In genomic region chr16:1092685-1093283, GRCh38 we compare ENCODE assay signal across 4 cellular contexts. TPM values are rescaled to one million over a fixed set of nuclear protein-coding genes. Genes with fewer than 3 reads are reported as not detected.
"Had no signal": no experiment of that assay in that cellular context is flagged by ENCODE, and none has a peak within 500 bp of the region (broad histone marks: within the 10 kb centered on the region; RNA-seq: fewer than 3 reads in every experiment).

No MANE protein-coding gene starts in this region.

RNA-seq across cellular contexts. Expression of gene C1QTNF8, which starts 3.3 kb away (rescaled TPM):
- total RNA-seq: LHCN-M2, M059J, MCF 10A, NCI-H460 had no signal

RNA-seq across cellular contexts. Expression of gene SSTR5, which starts 20.2 kb away (rescaled TPM):
- total RNA-seq: M059J, MCF 10A had no signal
